ENCODE assay signal across 1 cellular context in the genomic region with DNA sequence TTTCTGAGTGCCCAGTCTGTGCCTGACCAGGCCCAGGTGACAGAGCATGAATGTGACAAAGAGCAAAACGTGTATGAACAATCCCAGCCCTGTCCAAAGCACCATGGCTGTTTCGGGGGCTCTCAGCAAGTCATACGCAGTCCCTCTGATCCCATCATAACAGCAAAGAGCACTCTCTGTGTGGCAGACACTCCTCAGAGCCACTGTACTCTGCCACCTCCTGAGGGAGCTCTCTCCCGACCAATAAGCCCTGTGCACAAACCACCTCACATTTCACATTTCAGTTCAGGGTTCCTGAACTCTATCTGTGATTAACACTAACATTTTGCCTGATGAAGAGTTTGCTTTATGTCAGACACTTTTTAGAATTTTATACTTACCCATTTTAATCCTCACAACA.
TF ChIP-seq lines count a peak whose summit lies in the region.

No MANE protein-coding gene starts in this region.

TF ChIP-seq in IMR-90, 13 proteins besides CTCF, POLR2A, EP300 and RAD21:
- TF ChIP-seq FOS (IDR thresholded peaks at IDR 0.05; ENCODE audit: low read depth, low read length): no peak
- no peak for TF ChIP-seq NFE2L2 (IDR thresholded peaks at IDR 0.05; ENCODE audit: low read depth, low read length)
- no peak for TF ChIP-seq RFX5 (IDR thresholded peaks at IDR 0.05; ENCODE audit: low read depth, low read length)
- TF ChIP-seq BHLHE40 (IDR thresholded peaks at IDR 0.05; ENCODE audit: low read depth, low read length): no peak
- TF ChIP-seq CEBPB (IDR thresholded peaks at IDR 0.05; ENCODE audit: low read depth, low read length): no peak
- TF ChIP-seq MAFK (IDR thresholded peaks at IDR 0.05; ENCODE audit: low read depth, low read length): no peak
- no peak for TF ChIP-seq SMC3 (IDR thresholded peaks at IDR 0.05; ENCODE audit: low read depth, low read length)
- TF ChIP-seq, protein P1, sequence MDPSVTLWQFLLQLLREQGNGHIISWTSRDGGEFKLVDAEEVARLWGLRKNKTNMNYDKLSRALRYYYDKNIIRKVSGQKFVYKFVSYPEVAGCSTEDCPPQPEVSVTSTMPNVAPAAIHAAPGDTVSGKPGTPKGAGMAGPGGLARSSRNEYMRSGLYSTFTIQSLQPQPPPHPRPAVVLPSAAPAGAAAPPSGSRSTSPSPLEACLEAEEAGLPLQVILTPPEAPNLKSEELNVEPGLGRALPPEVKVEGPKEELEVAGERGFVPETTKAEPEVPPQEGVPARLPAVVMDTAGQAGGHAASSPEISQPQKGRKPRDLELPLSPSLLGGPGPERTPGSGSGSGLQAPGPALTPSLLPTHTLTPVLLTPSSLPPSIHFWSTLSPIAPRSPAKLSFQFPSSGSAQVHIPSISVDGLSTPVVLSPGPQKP (IDR thresholded peaks at IDR 0.05; ENCODE audit: borderline replicate concordance, low read depth, low read length): no peak
- no peak for TF ChIP-seq CHD1 (IDR thresholded peaks at IDR 0.05; ENCODE audit: low read depth, low read length)
- TF ChIP-seq MXI1 (IDR thresholded peaks at IDR 0.05; ENCODE audit: borderline replicate concordance, low read depth, low read length): no peak
- no peak for TF ChIP-seq RCOR1 (IDR thresholded peaks at IDR 0.05; ENCODE audit: insufficient replicate concordance, low read length)
- TF ChIP-seq MAZ (IDR thresholded peaks at IDR 0.05; ENCODE audit: borderline replicate concordance, low read depth, low read length): no peak
- TF ChIP-seq USF2 (IDR thresholded peaks at IDR 0.05; ENCODE audit: low read depth, low read length): no peak
